30 cellular contexts compared by ENCODE assay signal in genomic region chr4:107906458-107907100, GRCh38. TPM values are rescaled to one million over a fixed set of nuclear protein-coding genes. Genes with fewer than 3 reads are reported as not detected.
DNase-seq lines count a peak whose midpoint lies in the region; ATAC-seq and TF ChIP-seq lines count a peak whose summit lies in the region.
"Had no signal": no experiment of that assay in that cellular context is flagged by ENCODE, and none has a peak within 500 bp of the region (broad histone marks: within the 10 kb centered on the region; RNA-seq: fewer than 3 reads in every experiment).

No MANE protein-coding gene starts in this region.

- 87 to 92% methylated on average over 4 of the region's 4 CpGs for WGBS in heart right ventricle, 2 donors

- H3K9me3 ChIP-seq in HUES6 (ENCODE audit: control insufficient read depth, insufficient read depth, low read depth, low read length) (peaks cover 3% of the 10 kb centered on the region; the same call in 1 of the 2 replicates), heart right ventricle (no peaks in the 10 kb centered on the region), uterus (no peaks in the 10 kb centered on the region)
- H3K9me3 ChIP-seq: Caco-2, SK-N-SH had no signal

- DNase-seq in NCI-H1930 (lab: John Stamatoyannopoulos, UW): peak; percentile 85 to 88
- DNase-seq in WTC11 (ENCODE audit: low spot score): no peak
- DNase-seq in heart right ventricle: no peak
- no peak for DNase-seq in T1000 (lab: John Stamatoyannopoulos, UW)
- no peak for DNase-seq in uterus
- DNase-seq: C1 segment of cervical spinal cord; Caco-2; CD4-positive, alpha-beta memory T cell; DMS79; GF-D8; H7; HFFc6; Kasumi-1; MV-4-11; NCI-H1105 treated with DMSO at 0.1 percent for 48 hours; NCI-H2029; NCI-H2171; NCI-H226; NCI-H510A treated with DMSO at 0.1 percent for 48 hours; NCI-H82; NK-92 treated with Interleukin-12 subunit alpha and Interleukin-12 subunit beta, amount 100 ng/mL, for 24 hours; PC-3; SK-N-SH; SW 1271; T-helper 9 cell had no signal

- peaks cover 16% of the 10 kb centered on the region for H3K27me3 Mint-ChIP-seq in WTC11 (ENCODE audit: low read depth)

- peak; percentile 71 for ATAC-seq in WTC11
- no peak for ATAC-seq in GM21619 (IDR thresholded peaks at IDR 0.05; ENCODE audit: unreplicated experiment)
- ATAC-seq in heart right ventricle: no peak
- ATAC-seq: K562, PC-3 had no signal

- H3K4me3 Mint-ChIP-seq in WTC11: no peak overlapping the region
- H3K4me3 Mint-ChIP-seq: CD4-positive, alpha-beta memory T cell; HFFc6; T-helper 1 cell treated with Interleukin-12 subunit alpha and Interleukin-12 subunit beta and Interleukin-4 antibody, amounts not matched to agents 30 μg/mL and 1 μg/mL, for 36 hours had no signal

- H3K36me3 Mint-ChIP-seq in WTC11: peaks cover 13% of the 10 kb centered on the region
- H3K36me3 Mint-ChIP-seq: CD4-positive, alpha-beta memory T cell had no signal

- TF ChIP-seq CTCF in WTC11 (IDR thresholded peaks at IDR 0.05) (no peak), heart right ventricle (IDR thresholded peaks at IDR 0.05) (no peak), uterus (IDR thresholded peaks at IDR 0.05) (no peak)

- peaks cover 25% of the 10 kb centered on the region for H3K9me3 Mint-ChIP-seq in WTC11
- H3K9me3 Mint-ChIP-seq: HFFc6; T-helper 1 cell treated with Interleukin-12 subunit alpha and Interleukin-12 subunit beta and Interleukin-4 antibody, amounts not matched to agents 30 μg/mL and 1 μg/mL, for 36 hours had no signal

- CTCF ChIA-PET in WTC11 (lab: Charles Lee): interaction anchor here (1.4 kb wide), 1 partner anchor 148 kb away, joined by 3 read pairs; no protein-coding TSS in a partner anchor

- H3K4me1 ChIP-seq in HUES6 (ENCODE audit: control insufficient read depth, insufficient read depth, low read length): peaks cover 14% of the 10 kb centered on the region; the same call in 1 of the 2 replicates
- H3K4me1 ChIP-seq in heart right ventricle: peaks cover 0 to 16% (median 0%) of the 10 kb centered on the region in 9 donors
- no peaks in the 10 kb centered on the region for H3K4me1 ChIP-seq in uterus
- H3K4me1 ChIP-seq: Caco-2 had no signal

- TF ChIP-seq POLR2A in uterus (IDR thresholded peaks at IDR 0.05): no peak

- peak overlapping the region; percentile 85 for H3K27ac ChIP-seq in HUES6 (ENCODE audit: low read depth, low read length)
- H3K27ac ChIP-seq in heart right ventricle: no peak overlapping the region
- no peak overlapping the region for H3K27ac ChIP-seq in uterus
- H3K27ac ChIP-seq: HL-60 had no signal

- H3K9ac ChIP-seq in HUES6 (ENCODE audit: low read length): no peak overlapping the region
- H3K9ac ChIP-seq: SK-N-SH had no signal

- H3K36me3 ChIP-seq in HUES6 (ENCODE audit: control insufficient read depth, insufficient read depth, low read length) (no peaks in the 10 kb centered on the region), heart right ventricle (peaks cover 0 to 49% (median 5%) of the 10 kb centered on the region in 9 donors), uterus (no peaks in the 10 kb centered on the region)

- H3K27ac Mint-ChIP-seq in WTC11: no peak overlapping the region
- H3K27ac Mint-ChIP-seq: CD4-positive, alpha-beta memory T cell; HFFc6; T-helper 1 cell treated with Interleukin-12 subunit alpha and Interleukin-12 subunit beta and Interleukin-4 antibody, amounts not matched to agents 30 μg/mL and 1 μg/mL, for 36 hours had no signal

- H3K4me3 ChIP-seq in HUES6 (ENCODE audit: low read depth, low read length) (no peak overlapping the region), heart right ventricle (no peak overlapping the region), uterus (no peak overlapping the region)
- H3K4me3 ChIP-seq: K562 had no signal

- intact Hi-C loops in heart right ventricle (cut with DNase I) (loop anchor here in 2 of 10 donors (5.0 kb wide), 1 partner anchor 84 kb away; the partner anchor contains the start of gene SGMS2 (in 2 of the 2)), uterus (cut with DNase I; ENCODE audit: low total_unique reads) (no loop called here)

- H3K4me1 Mint-ChIP-seq in WTC11: peaks cover 44% of the 10 kb centered on the region
- H3K4me1 Mint-ChIP-seq: CD4-positive, alpha-beta memory T cell had no signal

- H3K27me3 ChIP-seq in HUES6 (ENCODE audit: control insufficient read depth, insufficient read depth, low read length): no peaks in the 10 kb centered on the region
- H3K27me3 ChIP-seq in heart right ventricle: no peaks in the 10 kb centered on the region
- H3K27me3 ChIP-seq in uterus: no peaks in the 10 kb centered on the region

- POLR2A ChIA-PET in WTC11 (lab: Charles Lee): no interaction called here

TF ChIP-seq in WTC11, 78 proteins besides CTCF, POLR2A, EP300 and RAD21:
- TF ChIP-seq NR3C1 (CRISPR knock-in tag; conservative IDR thresholded peaks at IDR 0.05; ENCODE audit: low read depth) (no peak), GRHL2 (CRISPR knock-in tag; IDR thresholded peaks at IDR 0.05; ENCODE audit: insufficient replicate concordance, severe bottlenecking) (no peak), SMAD4 (CRISPR knock-in tag; IDR thresholded peaks at IDR 0.05) (no peak)
TF ChIP-seq in WTC11: peak in this region for 0.

RNA-seq across cellular contexts. Expression of gene CYP2U1, which starts 24.8 kb away (rescaled TPM):
- 2.9 to 4.9 TPM (median 4.9 TPM) in 3 replicates for total RNA-seq in WTC11 (2021)
- total RNA-seq in heart right ventricle: 10 to 100 TPM in 1 of 10 donors, 1 to 10 TPM in 9; 5.6 to 10.2 (median 6.7) TPM
- polyA plus RNA-seq in heart right ventricle: 1 to 10 TPM; 3.2 to 5.8 TPM
- total RNA-seq in uterus: 10 to 100 TPM; 14.7 to 32.0 (median 20.5) TPM

Comparison
In these comparisons a context has a peak if more than half of its experiments do, and no peak if none do; other contexts are left out.
1. DNase-seq: peak in NCI-H1930 (2 of 2); none in WTC11 (single experiment), heart right ventricle (0 of 2), T1000 (single experiment) and uterus (0 of 2).